ENCODE assay signal across 26 cellular contexts in the genomic region with DNA sequence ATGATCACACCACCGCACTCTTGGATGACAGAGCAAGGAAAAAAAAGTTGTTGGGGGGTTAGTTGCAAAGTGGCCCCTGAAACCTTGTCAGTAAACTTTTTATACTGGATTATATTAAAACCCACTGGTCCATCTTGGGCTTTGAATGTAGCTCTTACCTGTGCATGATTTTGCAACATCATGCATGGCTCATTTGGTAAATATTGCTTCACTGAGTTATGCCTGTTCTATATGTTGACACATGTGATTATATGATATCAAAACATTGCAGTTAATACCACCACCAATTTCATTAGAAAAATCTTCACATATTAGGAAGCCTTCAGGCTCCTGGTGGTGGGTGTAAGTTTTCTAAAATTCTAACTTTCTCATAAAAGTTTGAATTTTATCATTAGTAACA.
"Had no signal": no experiment of that assay in that cellular context is flagged by ENCODE, and none has a peak within 500 bp of the region (broad histone marks: within the 10 kb centered on the region; RNA-seq: fewer than 3 reads in every experiment).

No MANE protein-coding gene starts in this region.

- H3K4me1 ChIP-seq: gastrocnemius medialis, lower lobe of right lung, psoas muscle, sigmoid colon, testis, tibial artery had no signal

- H3K4me1 Mint-ChIP-seq: memory B cell; natural killer cell; neural crest cell; stimulated activated memory B cell treated with anti-CD40 and anti-IgM and Interleukin-4, amounts not matched to agents 10 μg/mL and 1 μg/mL and 100 μg/mL, for 72 hours had no signal

- H3K27me3 Mint-ChIP-seq: memory B cell; stimulated activated memory B cell treated with anti-CD40 and anti-IgM and Interleukin-4, amounts not matched to agents 10 μg/mL and 1 μg/mL and 100 μg/mL, for 72 hours; type B pancreatic cell had no signal

- H3K4me3 ChIP-seq: dorsolateral prefrontal cortex, gastrocnemius medialis, lower lobe of right lung, psoas muscle, sigmoid colon, testis, tibial artery had no signal

- ATAC-seq: esophagus mucosa; gastrocnemius medialis; left ventricle myocardium superior; lower lobe of right lung; natural killer cell; psoas muscle; right cardiac atrium; stimulated activated memory B cell treated with anti-CD40 and anti-IgM and Interleukin-4, amounts not matched to agents 10 μg/mL and 1 μg/mL and 100 μg/mL, for 72 hours; stimulated activated naive CD8-positive, alpha-beta T cell treated with anti-CD3 and anti-CD28 coated beads, Interleukin-15, Interleukin-2, amounts not matched to agents 100 U/mL and 50 U/mL, for 24 hours had no signal

- H3K27me3 ChIP-seq: dorsolateral prefrontal cortex, gastrocnemius medialis, neutrophil, sigmoid colon, testis, tibial artery had no signal

- DNase-seq: effector CD4-positive, alpha-beta T cell; foreskin fibroblast; gastrocnemius medialis; head of caudate nucleus; left ventricle myocardium superior; lower lobe of right lung; natural killer cell; psoas muscle; right cardiac atrium; sigmoid colon; stimulated activated CD4-positive, alpha-beta T cell treated with anti-CD3 and anti-CD28 coated beads, Interleukin-2, amount 100 ng/mL, for 24 hours; stimulated activated CD4-positive, alpha-beta T cell treated with anti-CD3 and anti-CD28 coated beads, Interleukin-4, amount 100 ng/mL, for 24 hours; stimulated activated naive CD8-positive, alpha-beta T cell treated with anti-CD3 and anti-CD28 coated beads, Interleukin-15, Interleukin-2, amounts not matched to agents 100 U/mL and 50 U/mL, for 24 hours; substantia nigra; testis; tibial artery had no signal

- H3K9me3 Mint-ChIP-seq: memory B cell; natural killer cell; neural crest cell; stimulated activated memory B cell treated with anti-CD40 and anti-IgM and Interleukin-4, amounts not matched to agents 10 μg/mL and 1 μg/mL and 100 μg/mL, for 72 hours; type B pancreatic cell had no signal

- H3K27ac Mint-ChIP-seq: memory B cell, natural killer cell, type B pancreatic cell had no signal

- H3K9me3 ChIP-seq: gastrocnemius medialis, lower lobe of right lung, neutrophil, psoas muscle, sigmoid colon, testis, tibial artery had no signal

- FAIRE-seq: colon, keratinocyte had no signal

- H3K4me3 Mint-ChIP-seq: memory B cell; natural killer cell; neural crest cell; stimulated activated memory B cell treated with anti-CD40 and anti-IgM and Interleukin-4, amounts not matched to agents 10 μg/mL and 1 μg/mL and 100 μg/mL, for 72 hours; type B pancreatic cell had no signal

- H3K27ac ChIP-seq: epithelial cell of prostate, gastrocnemius medialis, lower lobe of right lung, neutrophil, psoas muscle, sigmoid colon, testis, tibial artery had no signal
